ENCODE assay signal across 8 cellular contexts in the genomic region with DNA sequence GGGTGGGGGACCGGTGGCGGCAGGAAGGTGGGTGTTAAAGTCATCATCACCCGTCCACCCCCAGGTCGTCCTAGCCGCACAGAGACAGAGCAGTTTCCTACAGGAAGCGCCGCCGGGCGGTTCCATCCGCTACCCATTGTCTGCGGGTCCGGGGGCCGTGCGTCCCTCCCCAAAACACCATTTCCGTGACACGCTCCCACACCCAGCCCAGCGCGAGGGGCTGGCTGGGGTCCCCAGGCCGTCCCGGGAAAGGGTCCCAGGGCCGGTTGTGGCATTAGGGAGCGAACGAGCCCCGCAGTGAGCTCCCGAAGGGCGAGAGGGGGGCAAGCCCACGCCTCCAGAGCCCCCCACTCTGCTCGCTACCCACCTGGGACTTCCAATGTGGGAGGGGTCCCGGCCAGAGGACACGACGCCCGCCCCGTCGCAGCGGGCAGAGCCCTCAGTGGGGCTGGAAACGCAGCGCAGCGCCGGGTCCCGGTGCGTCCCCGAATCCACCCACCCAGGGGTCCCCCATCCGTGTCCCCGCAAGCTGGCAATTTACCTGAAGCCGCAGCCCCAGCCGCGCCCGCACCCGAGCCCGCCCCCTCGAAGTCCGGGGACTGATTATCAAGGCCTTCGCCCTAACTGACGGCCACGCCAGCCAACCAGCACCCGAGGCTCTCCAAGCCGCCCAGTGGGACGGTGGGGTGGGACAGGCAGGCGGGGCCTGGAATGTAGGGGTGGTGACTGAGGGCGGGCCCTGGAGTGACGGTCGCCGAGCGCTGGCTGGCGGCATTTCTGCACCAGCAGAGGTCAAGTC. TPM values are rescaled to one million over a fixed set of nuclear protein-coding genes. Genes with fewer than 3 reads are reported as not detected.
A peak's percentile ranks its signal among the peaks of the same experiment; 100 is the strongest.
DNase-seq lines count a peak whose midpoint lies in the region; ATAC-seq lines count a peak whose summit lies in the region.

A gene (minus strand): TSS at position 579 of the 799 bp plus-strand sequence. CDS start 5,434 bp downstream, outside the sequence.

- H3K4me1 ChIP-seq in neuronal stem cell (ENCODE audit: control insufficient read depth in 2 of 2, insufficient read depth in 1 of 2, low read depth in 1 of 2, low read length in 2 of 2) (peaks cover 4 to 6% of the 10 kb centered on the region in 2 donors), stomach smooth muscle (ENCODE audit: control insufficient read depth, insufficient read depth, low read length) (peaks cover 6% of the 10 kb centered on the region)

- peaks cover 18% of the 10 kb centered on the region for H3K4me1 Mint-ChIP-seq in activated naive CD4-positive, alpha-beta T cell treated with anti-CD3 and anti-CD28 coated beads, Interleukin-2, amount 10 ng/mL, durations not matched to agents 7 days and 5 days

- H3K79me1 ChIP-seq in neuronal stem cell (ENCODE audit: low read depth, low read length): no peaks in the 10 kb centered on the region

- H3K27ac ChIP-seq in neuronal stem cell (replicated peaks; ENCODE audit: low read length) (no peak within 1 kb of the TSS), stomach smooth muscle (ENCODE audit: low read length) (peak within 1 kb of the TSS; percentile 31)

- no peak within 1 kb of the TSS for H2BK15ac ChIP-seq in neuronal stem cell (ENCODE audit: low read length)

- peak within 1 kb of the TSS; percentile 89 for H3K18ac ChIP-seq in neuronal stem cell (ENCODE audit: low read length)

- H3K4ac ChIP-seq in neuronal stem cell (ENCODE audit: low read length): peak within 1 kb of the TSS; percentile 66

- peak within 1 kb of the TSS; percentile 86 for H2AFZ ChIP-seq in neuronal stem cell (ENCODE audit: low read length)

- no peaks in the 10 kb centered on the region for H3K9me3 Mint-ChIP-seq in activated naive CD4-positive, alpha-beta T cell treated with anti-CD3 and anti-CD28 coated beads, Interleukin-2, amount 10 ng/mL, durations not matched to agents 7 days and 5 days

- no peak within 1 kb of the TSS for H2BK120ac ChIP-seq in neuronal stem cell (ENCODE audit: low read depth, low read length)

- H3K9me3 ChIP-seq in neuronal stem cell (replicated peaks in 1 of 2; ENCODE audit: control insufficient read depth in 2 of 2, insufficient read depth in 1 of 2, low read depth in 1 of 2, low read length in 2 of 2): no peaks in the 10 kb centered on the region
- H3K9me3 ChIP-seq in stomach smooth muscle (ENCODE audit: control insufficient read depth in 2 of 2, low read length in 2 of 2): no peaks in the 10 kb centered on the region

- CTCF ChIA-PET in activated naive CD4-positive, alpha-beta T cell treated with anti-CD3 and anti-CD28 coated beads, Interleukin-2, amount 10 ng/mL, durations not matched to agents 7 days and 5 days (lab: Charles Lee): interaction anchor here (5.2 kb wide), 1 partner anchor 11 kb away, joined by 37 read pairs; no protein-coding TSS in a partner anchor

- H3K4me3 ChIP-seq in neuronal stem cell (ENCODE audit: low read length in 2 of 2) (peak within 1 kb of the TSS; percentile 26 to 72), stomach smooth muscle (ENCODE audit: low read length in 2 of 2) (peak within 1 kb of the TSS in 1 of 2 donors; percentile 58)

- H2BK12ac ChIP-seq in neuronal stem cell (ENCODE audit: low read length): peak within 1 kb of the TSS; percentile 73

- H2AK5ac ChIP-seq in neuronal stem cell (ENCODE audit: low read depth, low read length): peak within 1 kb of the TSS; percentile 63

- no peaks in the 10 kb centered on the region for H3K36me3 Mint-ChIP-seq in activated naive CD4-positive, alpha-beta T cell treated with anti-CD3 and anti-CD28 coated beads, Interleukin-2, amount 10 ng/mL, durations not matched to agents 7 days and 5 days

- peak within 1 kb of the TSS; percentile 85 for H3K4me3 Mint-ChIP-seq in activated naive CD4-positive, alpha-beta T cell treated with anti-CD3 and anti-CD28 coated beads, Interleukin-2, amount 10 ng/mL, durations not matched to agents 7 days and 5 days

- H3K36me3 ChIP-seq in neuronal stem cell (replicated peaks in 1 of 2; ENCODE audit: control insufficient read depth in 2 of 2, insufficient read depth in 2 of 2, low read length in 2 of 2) (no peaks in the 10 kb centered on the region), stomach smooth muscle (ENCODE audit: control insufficient read depth in 2 of 2, insufficient read depth in 2 of 2, low read length in 2 of 2) (no peaks in the 10 kb centered on the region)

- no peak within 1 kb of the TSS for H4K8ac ChIP-seq in neuronal stem cell (ENCODE audit: low read depth, low read length)

- ATAC-seq in GM21526 (IDR thresholded peaks at IDR 0.05; ENCODE audit: low FRiP score, unreplicated experiment): peak; percentile 73

- H3K4me2 ChIP-seq in neuronal stem cell (ENCODE audit: insufficient read depth, low read length, poor library complexity, severe bottlenecking): peak within 1 kb of the TSS; percentile 66

- peaks cover 82% of the 10 kb centered on the region for H3K27me3 Mint-ChIP-seq in activated naive CD4-positive, alpha-beta T cell treated with anti-CD3 and anti-CD28 coated beads, Interleukin-2, amount 10 ng/mL, durations not matched to agents 7 days and 5 days

- H3K27me3 ChIP-seq in neuronal stem cell (ENCODE audit: control insufficient read depth in 3 of 3, insufficient read depth in 3 of 3, low read depth in 1 of 3, low read length in 3 of 3) (peaks cover 5 to 45% (median 29%) of the 10 kb centered on the region in 3 experiments), stomach smooth muscle (ENCODE audit: control insufficient read depth in 1 of 2, insufficient read depth in 2 of 2, low read length in 2 of 2) (peaks cover 19 to 26% of the 10 kb centered on the region in 2 donors)

- H3K9ac ChIP-seq in neuronal stem cell (ENCODE audit: low read depth, low read length, poor library complexity) (peak within 1 kb of the TSS; percentile 27), stomach smooth muscle (ENCODE audit: low read length in 2 of 2) (peak within 1 kb of the TSS in 1 of 2 donors; percentile 21)

- H3K27ac Mint-ChIP-seq in activated naive CD4-positive, alpha-beta T cell treated with anti-CD3 and anti-CD28 coated beads, Interleukin-2, amount 10 ng/mL, durations not matched to agents 7 days and 5 days: peak within 1 kb of the TSS; percentile 77

- no CpG with 5 or more reads among the region's 65 CpGs for WGBS in neuronal stem cell (ENCODE audit: extremely low coverage in 2 of 2, insufficient read length in 2 of 2, insufficient replicate concordance in 1 of 2), 2 donors

- in situ Hi-C loops in SK-MEL-5 (cut with HindIII; ENCODE audit: low pct_unique_long_range_greater_than_20kb, low sequenced_read_pairs): no loop called here

- peak within 1 kb of the TSS; percentile 73 for H3K23ac ChIP-seq in neuronal stem cell (ENCODE audit: low read depth, low read length, poor library complexity)

- H4K91ac ChIP-seq in neuronal stem cell (ENCODE audit: low read depth, low read length, poor library complexity): no peak within 1 kb of the TSS

- DNase-seq in COR-L47 (lab: John Stamatoyannopoulos, UW) (peak; percentile 75), LHCN-M2 (ENCODE audit: low read depth) (peak; percentile 79), SK-MEL-5 (ENCODE audit: low read depth, low spot score) (peak; percentile 90), germinal center (ENCODE audit: low spot score) (peak; percentile 97), neuronal stem cell (ENCODE audit: low spot score) (peak; percentile 86)
- peak; percentile 97 for DNase-seq in activated naive CD4-positive, alpha-beta T cell treated with anti-CD3 and anti-CD28 coated beads, Interleukin-2, amount 10 ng/mL, durations not matched to agents 7 days and 5 days

- H3K14ac ChIP-seq in neuronal stem cell (ENCODE audit: low read length): peak within 1 kb of the TSS; percentile 82

- H2BK5ac ChIP-seq in neuronal stem cell (ENCODE audit: low read length): no peak within 1 kb of the TSS

RNA-seq across cellular contexts. Expression of the gene that starts here (rescaled TPM):
- 0.11 and 1.2 TPM in 2 replicates for total RNA-seq in LHCN-M2 (2014; rRNA removed)
- 0.02 TPM for polyA plus RNA-seq in LHCN-M2 (2012)
- total RNA-seq in SK-MEL-5 (2014; rRNA removed; shearing (Covaris generic)): 0.11 and 0.24 TPM in 2 replicates
- polyA plus RNA-seq in SK-MEL-5 (2015; cell fraction: cytosol; rRNA removed): 0.49 and 0.71 TPM in 2 replicates
- polyA plus RNA-seq in SK-MEL-5 (2015; cell fraction: nucleus; rRNA removed): 4.7 and 8.2 TPM in 2 replicates
- 0.50 TPM for polyA plus RNA-seq in neuronal stem cell (2013, experiment 1 of 2)
- polyA plus RNA-seq in neuronal stem cell (2013, experiment 2 of 2): 0.57 TPM
